Comparison of ENCODE assay signal across 1 cellular context in the genomic region with DNA sequence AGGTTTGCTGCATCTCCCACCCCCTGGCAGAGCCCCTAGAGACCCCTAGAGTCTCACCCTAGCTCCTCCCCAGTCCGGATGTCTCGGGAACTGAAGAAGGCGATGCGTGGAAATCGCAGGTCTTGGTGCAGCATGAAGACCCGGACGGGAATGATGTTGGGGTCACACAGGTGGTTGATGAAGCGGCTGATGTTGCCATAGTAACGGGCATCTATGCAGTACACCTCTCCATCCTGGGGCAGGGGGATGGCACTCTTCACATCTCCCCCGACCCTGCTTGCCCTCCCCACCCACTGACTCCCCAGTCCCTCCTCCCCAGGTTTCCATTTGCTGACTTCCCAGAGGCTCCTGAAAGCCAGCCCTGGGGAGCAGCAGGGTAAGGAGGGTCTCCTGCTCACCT.
TF ChIP-seq lines count a peak whose summit lies in the region.

No MANE protein-coding gene starts in this region.

TF ChIP-seq in K562, 482 proteins besides CTCF, POLR2A, EP300 and RAD21:
- TF ChIP-seq CXXC5 (CRISPR knock-in tag; IDR thresholded peaks at IDR 0.05): no peak
- TF ChIP-seq RFX1 (IDR thresholded peaks at IDR 0.05): peak; percentile 77
